ENCODE assay signal across 9 cellular contexts in genomic region chr3:155131104-155131503, GRCh38. TPM values are rescaled to one million over a fixed set of nuclear protein-coding genes. Genes with fewer than 3 reads are reported as not detected.
DNase-seq lines count a peak whose midpoint lies in the region; ATAC-seq lines count a peak whose summit lies in the region.
"Had no signal": no experiment of that assay in that cellular context is flagged by ENCODE, and none has a peak within 500 bp of the region (broad histone marks: within the 10 kb centered on the region; RNA-seq: fewer than 3 reads in every experiment).

No MANE protein-coding gene starts in this region.

- H3K36me3 ChIP-seq in effector memory CD4-positive, alpha-beta T cell (ENCODE audit: control insufficient read depth, insufficient read depth, low read length) = no peaks in the 10 kb centered on the region

- no peaks in the 10 kb centered on the region for H3K27me3 ChIP-seq in effector memory CD4-positive, alpha-beta T cell (replicated peaks; ENCODE audit: control insufficient read depth, insufficient read depth, low read length, poor library complexity, severe bottlenecking)

- no peaks in the 10 kb centered on the region for H3K4me1 ChIP-seq in effector memory CD4-positive, alpha-beta T cell (ENCODE audit: control insufficient read depth, insufficient read depth, low read length, poor library complexity, severe bottlenecking)

- no peak overlapping the region for H3K27ac ChIP-seq in effector memory CD4-positive, alpha-beta T cell (ENCODE audit: insufficient read depth, low read length, poor library complexity, severe bottlenecking)

- ATAC-seq in GM21723 (IDR thresholded peaks at IDR 0.05; ENCODE audit: unreplicated experiment) (peak; percentile 83), left ventricle myocardium superior (peak; percentile 86)

- intact Hi-C loops in left ventricle myocardium superior (cut with micrococcal nuclease) = no loop called here

- H3K9me3 ChIP-seq in effector memory CD4-positive, alpha-beta T cell (ENCODE audit: control insufficient read depth, low read length) = no peaks in the 10 kb centered on the region

- DNase-seq in COLO829 (ENCODE audit: low spot score) (peak; percentile 77), M059J (ENCODE audit: low read depth) (peak; percentile 26), left ventricle myocardium superior (no peak), NCI-H82 treated with DMSO at 0.1 percent for 48 hours (lab: John Stamatoyannopoulos, UW; ENCODE audit: unreplicated experiment) (no peak), SHP77 treated with DMSO at 0.1 percent for 48 hours (lab: John Stamatoyannopoulos, UW) (no peak)
- no peak for DNase-seq in effector memory CD4-positive, alpha-beta T cell
- no peak for DNase-seq in NK-92 treated with Interleukin-12 subunit alpha and Interleukin-12 subunit beta, amount 100 ng/mL, for 24 hours (lab: John Stamatoyannopoulos, UW)

- no peak overlapping the region for H3K4me3 ChIP-seq in effector memory CD4-positive, alpha-beta T cell (ENCODE audit: insufficient read depth, low read depth, low read length, poor library complexity, severe bottlenecking)

RNA-seq across cellular contexts. Expression of gene MME, which starts 51.0 kb away (rescaled TPM):
- total RNA-seq in M059J (2014; rRNA removed; shearing (Covaris generic)) = 45.1 and 51.7 TPM in 2 replicates
- 3.9 TPM for total RNA-seq in left ventricle myocardium superior
- total RNA-seq: T-helper 1 cell treated with Interleukin-12 subunit alpha and Interleukin-12 subunit beta and Interleukin-4 antibody, amounts not matched to agents 30 ng/mL and 1 ng/mL, for 36 hours had no signal

Comparison
In these comparisons a context has a peak if more than half of its experiments do, and no peak if none do; other contexts are left out.
1. DNase-seq: peak in COLO829 (single experiment) and M059J (single experiment); none in left ventricle myocardium superior (single experiment), effector memory CD4-positive, alpha-beta T cell (0 of 3), NCI-H82 treated with DMSO at 0.1 percent for 48 hours (single experiment), SHP77 treated with DMSO at 0.1 percent for 48 hours (single experiment) and NK-92 treated with Interleukin-12 subunit alpha and Interleukin-12 subunit beta, amount 100 ng/mL, for 24 hours (single experiment).